ENCODE assay signal across 1 cellular context in the genomic region with DNA sequence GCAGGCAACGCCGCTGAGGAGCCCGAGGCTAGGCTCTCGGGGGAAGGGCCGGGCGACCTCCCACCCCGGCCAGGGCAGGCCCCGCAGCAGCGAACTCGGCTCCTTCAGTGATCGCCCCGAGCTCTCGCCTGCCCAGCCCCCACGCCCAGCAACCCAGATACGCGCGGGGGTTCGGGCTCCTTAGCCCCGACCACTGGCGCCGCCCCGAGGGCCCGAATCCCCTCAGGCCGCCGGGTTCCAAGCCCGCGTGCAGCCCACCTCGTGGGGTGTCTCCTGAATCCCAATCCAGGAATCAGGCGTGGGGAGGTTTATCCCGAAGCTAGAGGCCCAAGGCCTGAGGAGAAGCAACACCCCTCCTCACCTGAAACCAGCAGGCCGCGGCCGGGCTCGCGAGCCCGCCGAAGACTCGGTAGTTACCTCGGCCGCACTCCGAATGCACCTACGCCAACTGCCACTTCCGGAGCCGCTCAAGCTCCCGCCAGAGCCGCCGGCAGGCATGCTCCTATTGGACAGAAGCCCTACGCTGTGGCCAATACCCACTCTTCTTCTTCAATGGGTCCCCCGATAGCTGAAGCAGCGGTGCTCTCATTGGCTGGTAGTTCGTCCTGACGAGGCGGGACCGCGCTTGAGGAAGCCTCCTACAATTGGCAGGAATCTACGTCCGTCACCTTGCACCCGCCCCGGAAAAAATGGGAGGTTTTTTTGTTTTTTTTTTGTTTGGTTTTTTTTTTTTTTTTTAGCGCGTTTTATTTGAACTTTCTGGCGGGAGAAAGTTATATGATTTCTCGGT.
TF ChIP-seq lines count a peak whose summit lies in the region.

A gene with protein sequence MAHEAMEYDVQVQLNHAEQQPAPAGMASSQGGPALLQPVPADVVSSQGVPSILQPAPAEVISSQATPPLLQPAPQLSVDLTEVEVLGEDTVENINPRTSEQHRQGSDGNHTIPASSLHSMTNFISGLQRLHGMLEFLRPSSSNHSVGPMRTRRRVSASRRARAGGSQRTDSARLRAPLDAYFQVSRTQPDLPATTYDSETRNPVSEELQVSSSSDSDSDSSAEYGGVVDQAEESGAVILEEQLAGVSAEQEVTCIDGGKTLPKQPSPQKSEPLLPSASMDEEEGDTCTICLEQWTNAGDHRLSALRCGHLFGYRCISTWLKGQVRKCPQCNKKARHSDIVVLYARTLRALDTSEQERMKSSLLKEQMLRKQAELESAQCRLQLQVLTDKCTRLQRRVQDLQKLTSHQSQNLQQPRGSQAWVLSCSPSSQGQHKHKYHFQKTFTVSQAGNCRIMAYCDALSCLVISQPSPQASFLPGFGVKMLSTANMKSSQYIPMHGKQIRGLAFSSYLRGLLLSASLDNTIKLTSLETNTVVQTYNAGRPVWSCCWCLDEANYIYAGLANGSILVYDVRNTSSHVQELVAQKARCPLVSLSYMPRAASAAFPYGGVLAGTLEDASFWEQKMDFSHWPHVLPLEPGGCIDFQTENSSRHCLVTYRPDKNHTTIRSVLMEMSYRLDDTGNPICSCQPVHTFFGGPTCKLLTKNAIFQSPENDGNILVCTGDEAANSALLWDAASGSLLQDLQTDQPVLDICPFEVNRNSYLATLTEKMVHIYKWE (minus strand): TSS at position 453 of the 790 bp plus-strand sequence. CDS start 5,428 bp downstream, outside the sequence.

TF ChIP-seq in H1, 55 proteins besides CTCF, POLR2A, EP300 and RAD21 (continued from another document and continues in another):
- TF ChIP-seq, protein P1, sequence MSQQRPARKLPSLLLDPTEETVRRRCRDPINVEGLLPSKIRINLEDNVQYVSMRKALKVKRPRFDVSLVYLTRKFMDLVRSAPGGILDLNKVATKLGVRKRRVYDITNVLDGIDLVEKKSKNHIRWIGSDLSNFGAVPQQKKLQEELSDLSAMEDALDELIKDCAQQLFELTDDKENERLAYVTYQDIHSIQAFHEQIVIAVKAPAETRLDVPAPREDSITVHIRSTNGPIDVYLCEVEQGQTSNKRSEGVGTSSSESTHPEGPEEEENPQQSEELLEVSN (IDR thresholded peaks at IDR 0.05), result peak; percentile 95
- TF ChIP-seq CREB1 (IDR thresholded peaks at IDR 0.05), result peak; percentile 88
- peak; percentile 92 for TF ChIP-seq CHD2 (IDR thresholded peaks at IDR 0.05; ENCODE audit: low read length)
- TF ChIP-seq NRF1 (IDR thresholded peaks at IDR 0.05; ENCODE audit: low read depth, low read length), result no peak
- TF ChIP-seq YY1 (IDR thresholded peaks at IDR 0.05; ENCODE audit: low read depth, low read length), result no peak
- TF ChIP-seq SIRT6 (IDR thresholded peaks at IDR 0.05; ENCODE audit: low read length), result no peak
- TF ChIP-seq, protein P2, sequence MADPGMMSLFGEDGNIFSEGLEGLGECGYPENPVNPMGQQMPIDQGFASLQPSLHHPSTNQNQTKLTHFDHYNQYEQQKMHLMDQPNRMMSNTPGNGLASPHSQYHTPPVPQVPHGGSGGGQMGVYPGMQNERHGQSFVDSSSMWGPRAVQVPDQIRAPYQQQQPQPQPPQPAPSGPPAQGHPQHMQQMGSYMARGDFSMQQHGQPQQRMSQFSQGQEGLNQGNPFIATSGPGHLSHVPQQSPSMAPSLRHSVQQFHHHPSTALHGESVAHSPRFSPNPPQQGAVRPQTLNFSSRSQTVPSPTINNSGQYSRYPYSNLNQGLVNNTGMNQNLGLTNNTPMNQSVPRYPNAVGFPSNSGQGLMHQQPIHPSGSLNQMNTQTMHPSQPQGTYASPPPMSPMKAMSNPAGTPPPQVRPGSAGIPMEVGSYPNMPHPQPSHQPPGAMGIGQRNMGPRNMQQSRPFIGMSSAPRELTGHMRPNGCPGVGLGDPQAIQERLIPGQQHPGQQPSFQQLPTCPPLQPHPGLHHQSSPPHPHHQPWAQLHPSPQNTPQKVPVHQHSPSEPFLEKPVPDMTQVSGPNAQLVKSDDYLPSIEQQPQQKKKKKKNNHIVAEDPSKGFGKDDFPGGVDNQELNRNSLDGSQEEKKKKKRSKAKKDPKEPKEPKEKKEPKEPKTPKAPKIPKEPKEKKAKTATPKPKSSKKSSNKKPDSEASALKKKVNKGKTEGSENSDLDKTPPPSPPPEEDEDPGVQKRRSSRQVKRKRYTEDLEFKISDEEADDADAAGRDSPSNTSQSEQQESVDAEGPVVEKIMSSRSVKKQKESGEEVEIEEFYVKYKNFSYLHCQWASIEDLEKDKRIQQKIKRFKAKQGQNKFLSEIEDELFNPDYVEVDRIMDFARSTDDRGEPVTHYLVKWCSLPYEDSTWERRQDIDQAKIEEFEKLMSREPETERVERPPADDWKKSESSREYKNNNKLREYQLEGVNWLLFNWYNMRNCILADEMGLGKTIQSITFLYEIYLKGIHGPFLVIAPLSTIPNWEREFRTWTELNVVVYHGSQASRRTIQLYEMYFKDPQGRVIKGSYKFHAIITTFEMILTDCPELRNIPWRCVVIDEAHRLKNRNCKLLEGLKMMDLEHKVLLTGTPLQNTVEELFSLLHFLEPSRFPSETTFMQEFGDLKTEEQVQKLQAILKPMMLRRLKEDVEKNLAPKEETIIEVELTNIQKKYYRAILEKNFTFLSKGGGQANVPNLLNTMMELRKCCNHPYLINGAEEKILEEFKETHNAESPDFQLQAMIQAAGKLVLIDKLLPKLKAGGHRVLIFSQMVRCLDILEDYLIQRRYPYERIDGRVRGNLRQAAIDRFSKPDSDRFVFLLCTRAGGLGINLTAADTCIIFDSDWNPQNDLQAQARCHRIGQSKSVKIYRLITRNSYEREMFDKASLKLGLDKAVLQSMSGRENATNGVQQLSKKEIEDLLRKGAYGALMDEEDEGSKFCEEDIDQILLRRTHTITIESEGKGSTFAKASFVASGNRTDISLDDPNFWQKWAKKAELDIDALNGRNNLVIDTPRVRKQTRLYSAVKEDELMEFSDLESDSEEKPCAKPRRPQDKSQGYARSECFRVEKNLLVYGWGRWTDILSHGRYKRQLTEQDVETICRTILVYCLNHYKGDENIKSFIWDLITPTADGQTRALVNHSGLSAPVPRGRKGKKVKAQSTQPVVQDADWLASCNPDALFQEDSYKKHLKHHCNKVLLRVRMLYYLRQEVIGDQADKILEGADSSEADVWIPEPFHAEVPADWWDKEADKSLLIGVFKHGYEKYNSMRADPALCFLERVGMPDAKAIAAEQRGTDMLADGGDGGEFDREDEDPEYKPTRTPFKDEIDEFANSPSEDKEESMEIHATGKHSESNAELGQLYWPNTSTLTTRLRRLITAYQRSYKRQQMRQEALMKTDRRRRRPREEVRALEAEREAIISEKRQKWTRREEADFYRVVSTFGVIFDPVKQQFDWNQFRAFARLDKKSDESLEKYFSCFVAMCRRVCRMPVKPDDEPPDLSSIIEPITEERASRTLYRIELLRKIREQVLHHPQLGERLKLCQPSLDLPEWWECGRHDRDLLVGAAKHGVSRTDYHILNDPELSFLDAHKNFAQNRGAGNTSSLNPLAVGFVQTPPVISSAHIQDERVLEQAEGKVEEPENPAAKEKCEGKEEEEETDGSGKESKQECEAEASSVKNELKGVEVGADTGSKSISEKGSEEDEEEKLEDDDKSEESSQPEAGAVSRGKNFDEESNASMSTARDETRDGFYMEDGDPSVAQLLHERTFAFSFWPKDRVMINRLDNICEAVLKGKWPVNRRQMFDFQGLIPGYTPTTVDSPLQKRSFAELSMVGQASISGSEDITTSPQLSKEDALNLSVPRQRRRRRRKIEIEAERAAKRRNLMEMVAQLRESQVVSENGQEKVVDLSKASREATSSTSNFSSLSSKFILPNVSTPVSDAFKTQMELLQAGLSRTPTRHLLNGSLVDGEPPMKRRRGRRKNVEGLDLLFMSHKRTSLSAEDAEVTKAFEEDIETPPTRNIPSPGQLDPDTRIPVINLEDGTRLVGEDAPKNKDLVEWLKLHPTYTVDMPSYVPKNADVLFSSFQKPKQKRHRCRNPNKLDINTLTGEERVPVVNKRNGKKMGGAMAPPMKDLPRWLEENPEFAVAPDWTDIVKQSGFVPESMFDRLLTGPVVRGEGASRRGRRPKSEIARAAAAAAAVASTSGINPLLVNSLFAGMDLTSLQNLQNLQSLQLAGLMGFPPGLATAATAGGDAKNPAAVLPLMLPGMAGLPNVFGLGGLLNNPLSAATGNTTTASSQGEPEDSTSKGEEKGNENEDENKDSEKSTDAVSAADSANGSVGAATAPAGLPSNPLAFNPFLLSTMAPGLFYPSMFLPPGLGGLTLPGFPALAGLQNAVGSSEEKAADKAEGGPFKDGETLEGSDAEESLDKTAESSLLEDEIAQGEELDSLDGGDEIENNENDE (IDR thresholded peaks at IDR 0.05; ENCODE audit: insufficient replicate concordance, low read length), result no peak
- TF ChIP-seq RFX5 (IDR thresholded peaks at IDR 0.05; ENCODE audit: borderline replicate concordance, low read depth, low read length), result no peak
- TF ChIP-seq PHF8 (conservative IDR thresholded peaks at IDR 0.05; ENCODE audit: low read depth, low read length), result peak; percentile 94
- no peak for TF ChIP-seq EGR1 (IDR thresholded peaks at IDR 0.05; ENCODE audit: borderline replicate concordance, low read depth, low read length)
- TF ChIP-seq FOSL1 (IDR thresholded peaks at IDR 0.05; ENCODE audit: insufficient read depth, low read depth, low read length), result no peak
- no peak for TF ChIP-seq RXRA (IDR thresholded peaks at IDR 0.05; ENCODE audit: insufficient read depth, low read depth, low read length)
- no peak for TF ChIP-seq JUN (IDR thresholded peaks at IDR 0.05; ENCODE audit: low read depth, low read length)
- TF ChIP-seq, protein P3, sequence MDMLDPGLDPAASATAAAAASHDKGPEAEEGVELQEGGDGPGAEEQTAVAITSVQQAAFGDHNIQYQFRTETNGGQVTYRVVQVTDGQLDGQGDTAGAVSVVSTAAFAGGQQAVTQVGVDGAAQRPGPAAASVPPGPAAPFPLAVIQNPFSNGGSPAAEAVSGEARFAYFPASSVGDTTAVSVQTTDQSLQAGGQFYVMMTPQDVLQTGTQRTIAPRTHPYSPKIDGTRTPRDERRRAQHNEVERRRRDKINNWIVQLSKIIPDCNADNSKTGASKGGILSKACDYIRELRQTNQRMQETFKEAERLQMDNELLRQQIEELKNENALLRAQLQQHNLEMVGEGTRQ (IDR thresholded peaks at IDR 0.05; ENCODE audit: low read length), result no peak
- TF ChIP-seq CBX5 (IDR thresholded peaks at IDR 0.05; ENCODE audit: low read depth, low read length), result no peak
- no peak for TF ChIP-seq CEBPB (IDR thresholded peaks at IDR 0.05; ENCODE audit: low read depth, low read length)
- no peak for TF ChIP-seq SUZ12 (IDR thresholded peaks at IDR 0.05; ENCODE audit: low read length)
- no peak for TF ChIP-seq RNF2 (IDR thresholded peaks at IDR 0.05; ENCODE audit: borderline replicate concordance, low read depth, low read length, missing control alignments, poor library complexity, severe bottlenecking)
- no peak for TF ChIP-seq CBX8 (IDR thresholded peaks at IDR 0.05; ENCODE audit: borderline replicate concordance, low read depth, low read length)
- no peak for TF ChIP-seq HDAC6 (IDR thresholded peaks at IDR 0.05; ENCODE audit: low read depth, low read length)
- TF ChIP-seq JUND (IDR thresholded peaks at IDR 0.05; ENCODE audit: low read length), result no peak
- peak; percentile 94 for TF ChIP-seq TBP (IDR thresholded peaks at IDR 0.05; ENCODE audit: low read depth, low read length)
- TF ChIP-seq GABPA (IDR thresholded peaks at IDR 0.05; ENCODE audit: borderline replicate concordance, insufficient read depth, low read length), result no peak
- TF ChIP-seq NANOG (IDR thresholded peaks at IDR 0.05; ENCODE audit: insufficient read depth, low read depth, low read length, poor library complexity, severe bottlenecking), result no peak
- peak; percentile 53; the same call in 1 of the 2 replicates for TF ChIP-seq KDM5A (IDR thresholded peaks at IDR 0.05; ENCODE audit: low read length)
- TF ChIP-seq CHD1 (IDR thresholded peaks at IDR 0.05; ENCODE audit: low read depth, low read length), result no peak
- TF ChIP-seq TAF7 (optimal IDR thresholded peaks at IDR 0.05; ENCODE audit: borderline replicate concordance, low read depth, low read length), result peak; percentile 96
- no peak for TF ChIP-seq ZNF274 (IDR thresholded peaks at IDR 0.05; ENCODE audit: borderline replicate concordance, extremely low read depth, low read length)
- TF ChIP-seq BACH1 (IDR thresholded peaks at IDR 0.05; ENCODE audit: low read length), result no peak
- TF ChIP-seq KDM4A (IDR thresholded peaks at IDR 0.05; ENCODE audit: low read depth, low read length, severe bottlenecking), result peak; percentile 36
- TF ChIP-seq POU5F1 (IDR thresholded peaks at IDR 0.05; ENCODE audit: low read depth, low read length), result no peak
- TF ChIP-seq GTF2F1 (IDR thresholded peaks at IDR 0.05; ENCODE audit: borderline replicate concordance, low read depth, low read length), result no peak; the same call in 1 of the 2 replicates
- TF ChIP-seq, protein P4, sequence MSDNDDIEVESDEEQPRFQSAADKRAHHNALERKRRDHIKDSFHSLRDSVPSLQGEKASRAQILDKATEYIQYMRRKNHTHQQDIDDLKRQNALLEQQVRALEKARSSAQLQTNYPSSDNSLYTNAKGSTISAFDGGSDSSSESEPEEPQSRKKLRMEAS (IDR thresholded peaks at IDR 0.05), result peak; percentile 81
- peak; percentile 99 for TF ChIP-seq SP1 (IDR thresholded peaks at IDR 0.05; ENCODE audit: low read depth, low read length)
- peak; percentile 84 for TF ChIP-seq RBBP5 (IDR thresholded peaks at IDR 0.05; ENCODE audit: borderline replicate concordance, low read depth, low read length)
- no peak; a peak in 1 of 4 replicates for TF ChIP-seq HDAC2 (IDR thresholded peaks at IDR 0.05; ENCODE audit: borderline replicate concordance in 1 of 2, low read depth in 2 of 2, low read length in 2 of 2)
- TF ChIP-seq TCF12 (IDR thresholded peaks at IDR 0.05; ENCODE audit: low read depth, low read length), result no peak
- TF ChIP-seq SIN3A (conservative IDR thresholded peaks at IDR 0.05 in 1 of 2, IDR thresholded peaks at IDR 0.05 in 1 of 2; ENCODE audit: low read depth in 1 of 2, low read length in 2 of 2), result peak; percentile 60 to 76; a peak in 2 of 4 replicates
- TF ChIP-seq MAFK (IDR thresholded peaks at IDR 0.05; ENCODE audit: low read depth, low read length), result no peak
- TF ChIP-seq, protein P5, sequence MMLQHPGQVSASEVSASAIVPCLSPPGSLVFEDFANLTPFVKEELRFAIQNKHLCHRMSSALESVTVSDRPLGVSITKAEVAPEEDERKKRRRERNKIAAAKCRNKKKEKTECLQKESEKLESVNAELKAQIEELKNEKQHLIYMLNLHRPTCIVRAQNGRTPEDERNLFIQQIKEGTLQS (IDR thresholded peaks at IDR 0.05; ENCODE audit: insufficient read depth, low read depth, low read length), result no peak
- TF ChIP-seq TAF1 (IDR thresholded peaks at IDR 0.05; ENCODE audit: low read depth, low read length), result peak; percentile 99
- no peak for TF ChIP-seq SRF (IDR thresholded peaks at IDR 0.05; ENCODE audit: low read depth, low read length)
- TF ChIP-seq BCL11A (IDR thresholded peaks at IDR 0.05; ENCODE audit: low read depth in 2 of 2, low read length in 2 of 2), result no peak
- TF ChIP-seq, protein P6, sequence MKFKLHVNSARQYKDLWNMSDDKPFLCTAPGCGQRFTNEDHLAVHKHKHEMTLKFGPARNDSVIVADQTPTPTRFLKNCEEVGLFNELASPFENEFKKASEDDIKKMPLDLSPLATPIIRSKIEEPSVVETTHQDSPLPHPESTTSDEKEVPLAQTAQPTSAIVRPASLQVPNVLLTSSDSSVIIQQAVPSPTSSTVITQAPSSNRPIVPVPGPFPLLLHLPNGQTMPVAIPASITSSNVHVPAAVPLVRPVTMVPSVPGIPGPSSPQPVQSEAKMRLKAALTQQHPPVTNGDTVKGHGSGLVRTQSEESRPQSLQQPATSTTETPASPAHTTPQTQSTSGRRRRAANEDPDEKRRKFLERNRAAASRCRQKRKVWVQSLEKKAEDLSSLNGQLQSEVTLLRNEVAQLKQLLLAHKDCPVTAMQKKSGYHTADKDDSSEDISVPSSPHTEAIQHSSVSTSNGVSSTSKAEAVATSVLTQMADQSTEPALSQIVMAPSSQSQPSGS (IDR thresholded peaks at IDR 0.05; ENCODE audit: low read length), result no peak
- no peak for TF ChIP-seq TEAD4 (IDR thresholded peaks at IDR 0.05; ENCODE audit: low read depth, low read length)
- TF ChIP-seq SP4 (IDR thresholded peaks at IDR 0.05; ENCODE audit: low read length), result no peak
- peak; percentile 66 for TF ChIP-seq ASH2L (IDR thresholded peaks at IDR 0.05; ENCODE audit: low read length)
